In the genomic region with DNA sequence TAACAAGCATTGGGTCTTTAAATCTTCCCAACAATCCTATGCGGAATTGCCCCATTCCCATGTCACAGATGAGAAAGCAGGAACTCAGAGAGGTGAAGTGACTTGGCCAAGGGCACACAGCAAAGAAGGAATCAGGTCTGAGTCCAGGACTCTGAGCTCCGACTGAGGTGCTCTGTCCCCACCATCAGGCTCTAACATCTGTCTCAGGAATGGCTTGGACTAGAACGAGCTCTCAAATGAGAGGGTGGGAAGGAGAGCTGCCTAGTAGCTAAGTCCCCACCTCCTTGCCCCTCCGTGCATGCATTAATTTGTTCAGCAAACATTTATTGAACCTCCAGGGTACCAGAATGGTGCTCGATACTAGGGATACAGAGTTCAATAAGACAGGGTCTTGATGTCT, we compare ENCODE assay signal across 11 cellular contexts. TPM values are rescaled to one million over a fixed set of nuclear protein-coding genes. Genes with fewer than 3 reads are reported as not detected.
A peak's percentile ranks its signal among the peaks of the same experiment; 100 is the strongest.
DNase-seq lines count a peak whose midpoint lies in the region; ATAC-seq, FAIRE-seq and TF ChIP-seq lines count a peak whose summit lies in the region.
"Had no signal": no experiment of that assay in that cellular context is flagged by ENCODE, and none has a peak within 500 bp of the region (broad histone marks: within the 10 kb centered on the region; RNA-seq: fewer than 3 reads in every experiment).

No MANE protein-coding gene starts in this region.

- POLR2A ChIA-PET in A549 (lab: Yijun Ruan, JAX): interaction anchor here (0.9 to 6.3 kb wide), 14 partner anchors 9 to 205 kb away, joined by 3 to 237 read pairs (median 4); a partner anchor contains a TSS

- no peaks in the 10 kb centered on the region for H3K9me3 ChIP-seq in A549
- no peaks in the 10 kb centered on the region for H3K9me3 ChIP-seq in astrocyte (ENCODE audit: insufficient read depth, low read depth, low read length)
- no peaks in the 10 kb centered on the region for H3K9me3 ChIP-seq in mucosa of rectum (ENCODE audit: control insufficient read depth in 2 of 2, low read length in 2 of 2)
- no peaks in the 10 kb centered on the region for H3K9me3 ChIP-seq in Karpas-422 (ENCODE audit: low read length)
- H3K9me3 ChIP-seq: pancreas had no signal

- H3K9me2 ChIP-seq in Karpas-422 (replicated peaks; ENCODE audit: insufficient read depth, low read length): no peaks in the 10 kb centered on the region

- WGBS in A549 (ENCODE audit: missing lambda C conversion rate): 1% methylated on average over 5 of the region's 5 CpGs

- no peak for TF ChIP-seq EP300 in A549 (IDR thresholded peaks at IDR 0.05)

- H3K27me3 ChIP-seq in HL-60 (ENCODE audit: insufficient read depth, poor library complexity, severe bottlenecking) (no peaks in the 10 kb centered on the region), astrocyte (ENCODE audit: insufficient read depth, low read length) (no peaks in the 10 kb centered on the region), mucosa of rectum (ENCODE audit: control insufficient read depth in 2 of 2, insufficient read depth in 2 of 2, low read length in 2 of 2) (no peaks in the 10 kb centered on the region), Karpas-422 (ENCODE audit: low read length) (no peaks in the 10 kb centered on the region)
- H3K27me3 ChIP-seq: pancreas had no signal

- TF ChIP-seq POLR2A in A549 (IDR thresholded peaks at IDR 0.05; ENCODE audit: low read length): no peak

- H3K36me3 ChIP-seq in astrocyte (ENCODE audit: insufficient read depth, low read length) (no peaks in the 10 kb centered on the region), mucosa of rectum (ENCODE audit: control insufficient read depth in 2 of 2, insufficient read depth in 2 of 2, low read length in 2 of 2) (peaks cover 0 to 15% of the 10 kb centered on the region in 2 donors), Karpas-422 (ENCODE audit: insufficient read depth, low read length) (no peaks in the 10 kb centered on the region)
- H3K36me3 ChIP-seq: pancreas had no signal

- H3K79me2 ChIP-seq in astrocyte (ENCODE audit: insufficient read depth, low read length) (no peaks in the 10 kb centered on the region), Karpas-422 (ENCODE audit: low read length) (no peaks in the 10 kb centered on the region)

- H3K27ac Mint-ChIP-seq in astrocyte (ENCODE audit: unreplicated experiment): peak overlapping the region; percentile 96

- CTCF ChIA-PET in A549 (lab: Yijun Ruan, JAX): interaction anchor here (1.1 to 52.6 kb wide), 9 partner anchors 10 to 181 kb away, joined by 4 to 2097 read pairs (median 9); a partner anchor contains a TSS

- no peak for TF ChIP-seq RAD21 in A549 (conservative IDR thresholded peaks at IDR 0.05 in 1 of 2, IDR thresholded peaks at IDR 0.05 in 1 of 2)

- ATAC-seq in A549 (peak; percentile 25 to 55), GM21737 (IDR thresholded peaks at IDR 0.05; ENCODE audit: unreplicated experiment) (no peak)

- H3K4me1 ChIP-seq in A549 (peaks cover 97% of the 10 kb centered on the region), astrocyte (ENCODE audit: insufficient read depth, low read length) (peaks cover 25% of the 10 kb centered on the region), mucosa of rectum (ENCODE audit: control insufficient read depth in 2 of 2, insufficient read depth in 2 of 2, low read length in 2 of 2) (peaks cover 39 to 61% of the 10 kb centered on the region in 2 donors), Karpas-422 (ENCODE audit: low read length) (no peaks in the 10 kb centered on the region)

- H4K20me1 ChIP-seq in astrocyte (ENCODE audit: insufficient read depth, low read length) (no peaks in the 10 kb centered on the region), Karpas-422 (ENCODE audit: insufficient read depth, low read depth, low read length) (no peaks in the 10 kb centered on the region)

- peaks cover 3% of the 10 kb centered on the region for H3K9me3 Mint-ChIP-seq in astrocyte (ENCODE audit: unreplicated experiment)

- peak overlapping the region; percentile 75 for H2AFZ ChIP-seq in astrocyte (ENCODE audit: low read depth, low read length)
- no peak overlapping the region for H2AFZ ChIP-seq in Karpas-422 (ENCODE audit: low read length)

- DNase-seq in A549 (ENCODE audit: low read depth in 1 of 2, low spot score in 1 of 2) (no peak), HL-60 (ENCODE audit: low read depth in 1 of 2, low spot score in 1 of 2) (no peak), astrocyte (ENCODE audit: low read depth) (no peak), NCI-H1417 treated with DMSO at 0.1 percent for 48 hours (lab: John Stamatoyannopoulos, UW) (no peak), Karpas-422 (no peak), NCI-H2107 (lab: John Stamatoyannopoulos, UW) (no peak)
- DNase-seq: activated CD4-positive, alpha-beta T cell treated with anti-CD3 and anti-CD28 coated beads for 1 hour had no signal

- H3K4me3 Mint-ChIP-seq in astrocyte (ENCODE audit: unreplicated experiment): no peak overlapping the region

- peak overlapping the region; percentile 34 for H3K9ac ChIP-seq in astrocyte (ENCODE audit: low read length)
- H3K9ac ChIP-seq in mucosa of rectum (ENCODE audit: low read depth in 1 of 2, low read length in 2 of 2): peak overlapping the region; percentile 36 to 63
- H3K9ac ChIP-seq in Karpas-422 (ENCODE audit: low read length): no peak overlapping the region

- H3K4me2 ChIP-seq in A549: peak overlapping the region; percentile 56
- peak overlapping the region; percentile 78 for H3K4me2 ChIP-seq in astrocyte (ENCODE audit: low read length)
- H3K4me2 ChIP-seq in Karpas-422 (ENCODE audit: low read depth, low read length, poor library complexity, severe bottlenecking): no peak overlapping the region

- H3K27me3 Mint-ChIP-seq in astrocyte (ENCODE audit: low read depth, unreplicated experiment): peaks cover 28% of the 10 kb centered on the region

- peaks cover 5% of the 10 kb centered on the region for H3K36me3 Mint-ChIP-seq in astrocyte (ENCODE audit: low read depth, unreplicated experiment)

- peaks cover 16% of the 10 kb centered on the region for H3K4me1 Mint-ChIP-seq in astrocyte (ENCODE audit: low read depth, unreplicated experiment)

- TF ChIP-seq CTCF in A549 (IDR thresholded peaks at IDR 0.05): no peak
- no peak for TF ChIP-seq CTCF in HL-60 (IDR thresholded peaks at IDR 0.05; ENCODE audit: insufficient read depth, low read length)
- TF ChIP-seq CTCF in astrocyte (IDR thresholded peaks at IDR 0.05; ENCODE audit: insufficient read depth, low read depth, low read length): no peak

- H3K27ac ChIP-seq in A549 (peak overlapping the region; percentile 98), HL-60 (replicated peaks) (peak overlapping the region; percentile 57), astrocyte (ENCODE audit: low read depth, low read length) (peak overlapping the region; percentile 23), mucosa of rectum (ENCODE audit: low read depth in 2 of 2, low read length in 2 of 2) (peak overlapping the region; percentile 77 to 90), Karpas-422 (ENCODE audit: low read length) (no peak overlapping the region)

- H3K4me3 ChIP-seq in A549 (peak overlapping the region; percentile 1; the same call in 1 of the 3 replicates), HL-60 (replicated peaks; ENCODE audit: insufficient read depth, low read length) (no peak overlapping the region), astrocyte (ENCODE audit: insufficient read depth, low read depth, low read length) (no peak overlapping the region), mucosa of rectum (ENCODE audit: low read length in 2 of 2) (peak overlapping the region in 1 of 2 donors; percentile 28), Karpas-422 (ENCODE audit: low read length) (no peak overlapping the region)
- H3K4me3 ChIP-seq: pancreas had no signal

- no peak for FAIRE-seq in A549 (lab: Jason Lieb, UNC)
- no peak for FAIRE-seq in astrocyte (lab: Jason Lieb, UNC)
- FAIRE-seq: D721Med, pancreas had no signal

TF ChIP-seq in A549, 52 proteins besides CTCF, POLR2A, EP300 and RAD21 (continues in another document):
- TF ChIP-seq, protein P1, sequence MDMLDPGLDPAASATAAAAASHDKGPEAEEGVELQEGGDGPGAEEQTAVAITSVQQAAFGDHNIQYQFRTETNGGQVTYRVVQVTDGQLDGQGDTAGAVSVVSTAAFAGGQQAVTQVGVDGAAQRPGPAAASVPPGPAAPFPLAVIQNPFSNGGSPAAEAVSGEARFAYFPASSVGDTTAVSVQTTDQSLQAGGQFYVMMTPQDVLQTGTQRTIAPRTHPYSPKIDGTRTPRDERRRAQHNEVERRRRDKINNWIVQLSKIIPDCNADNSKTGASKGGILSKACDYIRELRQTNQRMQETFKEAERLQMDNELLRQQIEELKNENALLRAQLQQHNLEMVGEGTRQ (IDR thresholded peaks at IDR 0.05): no peak
- TF ChIP-seq NFE2L2 (conservative IDR thresholded peaks at IDR 0.05; ENCODE audit: low read length) (no peak), RARB (CRISPR knock-in tag; IDR thresholded peaks at IDR 0.05) (no peak), RNF2 (IDR thresholded peaks at IDR 0.05; ENCODE audit: borderline replicate concordance, low read depth) (no peak), NPAS2 (CRISPR knock-in tag; IDR thresholded peaks at IDR 0.05; ENCODE audit: borderline replicate concordance) (0 out of 2 replicates have a peak, but pooled peaks have one; percentile 40)

RNA-seq across cellular contexts. Expression of a gene that starts 26.7 kb away (rescaled TPM):
- polyA plus RNA-seq in A549 (2011; rRNA removed): 342 and 442 TPM in 2 replicates
- polyA plus RNA-seq in A549 (2012; cell fraction: cytosol; rRNA removed): 157 and 189 TPM in 2 replicates
- 1,165 and 1,226 TPM in 2 replicates for polyA plus RNA-seq in A549 (2012; cell fraction: nucleus; rRNA removed)
- polyA plus RNA-seq in A549 (2017; fragmentation: RNase III; extraction: RNeasy Plus Mini Kit Qiagen cat#74134 plus additional on column Dnase treatment): 225 to 288 TPM (median 248 TPM) in 3 replicates
- 586 and 639 TPM in 2 replicates for polyA minus RNA-seq in A549 (2011; rRNA and poly(A)+ RNA removed)
- total RNA-seq in astrocyte: 0.41 and 0.55 TPM in 2 replicates
- total RNA-seq in Karpas-422 (2014; rRNA removed; shearing (Covaris generic); ENCODE audit: low replicate concordance): not detected in 2 replicates

RNA-seq across cellular contexts. Expression of a gene that starts 46.4 kb away (rescaled TPM):
- polyA plus RNA-seq in A549 (2011; rRNA removed): 68.5 and 84.3 TPM in 2 replicates
- polyA plus RNA-seq in A549 (2012; cell fraction: cytosol; rRNA removed): 31.1 and 36.1 TPM in 2 replicates
- 20.0 and 27.7 TPM in 2 replicates for polyA plus RNA-seq in A549 (2012; cell fraction: nucleus; rRNA removed)
- polyA plus RNA-seq in A549 (2017; fragmentation: RNase III; extraction: RNeasy Plus Mini Kit Qiagen cat#74134 plus additional on column Dnase treatment): 44.2 to 55.2 TPM (median 50.1 TPM) in 3 replicates
- 31.0 and 37.0 TPM in 2 replicates for polyA minus RNA-seq in A549 (2011; rRNA and poly(A)+ RNA removed)
- total RNA-seq in astrocyte: 37.0 and 38.3 TPM in 2 replicates
- 17.1 and 34.1 TPM in 2 replicates for total RNA-seq in Karpas-422 (2014; rRNA removed; shearing (Covaris generic); ENCODE audit: low replicate concordance)

RNA-seq across cellular contexts. Expression of a gene that starts 58.1 kb away (rescaled TPM):
- 117 and 209 TPM in 2 replicates for polyA plus RNA-seq in A549 (2011; rRNA removed)
- 49.5 and 58.7 TPM in 2 replicates for polyA plus RNA-seq in A549 (2012; cell fraction: cytosol; rRNA removed)
- 125 and 135 TPM in 2 replicates for polyA plus RNA-seq in A549 (2012; cell fraction: nucleus; rRNA removed)
- 165 to 211 TPM (median 207 TPM) in 3 replicates for polyA plus RNA-seq in A549 (2017; fragmentation: RNase III; extraction: RNeasy Plus Mini Kit Qiagen cat#74134 plus additional on column Dnase treatment)
- polyA minus RNA-seq in A549 (2011; rRNA and poly(A)+ RNA removed): 15.6 and 16.2 TPM in 2 replicates
- total RNA-seq in astrocyte: 85.1 and 93.0 TPM in 2 replicates
- total RNA-seq in Karpas-422 (2014; rRNA removed; shearing (Covaris generic); ENCODE audit: low replicate concordance): 102 and 142 TPM in 2 replicates
